ENCODE assay signal across 13 cellular contexts in genomic region chr15:58923696-58924300, GRCh38. TPM values are rescaled to one million over a fixed set of nuclear protein-coding genes. Genes with fewer than 3 reads are reported as not detected.
DNase-seq lines count a peak whose midpoint lies in the region; ATAC-seq, FAIRE-seq and TF ChIP-seq lines count a peak whose summit lies in the region.
"Had no signal": no experiment of that assay in that cellular context is flagged by ENCODE, and none has a peak within 500 bp of the region (broad histone marks: within the 10 kb centered on the region; RNA-seq: fewer than 3 reads in every experiment).

No MANE protein-coding gene starts in this region.

- H3K4me3 Mint-ChIP-seq in activated naive CD8-positive, alpha-beta T cell treated with anti-CD3 and anti-CD28 coated beads, Interleukin-2, amount 10 ng/mL, durations not matched to agents 7 days and 5 days = peak overlapping the region; percentile 41
- H3K4me3 Mint-ChIP-seq in activated naive CD8-positive, alpha-beta T cell treated with anti-CD3 and anti-CD28 coated beads for 36 hours = no peak overlapping the region
- no peak overlapping the region for H3K4me3 Mint-ChIP-seq in astrocyte (ENCODE audit: unreplicated experiment)
- H3K4me3 Mint-ChIP-seq in naive thymus-derived CD4-positive, alpha-beta T cell = peak overlapping the region in 3 of 10 donors; percentile 24 to 54 (median 51)
- H3K4me3 Mint-ChIP-seq: nephron had no signal

- CTCF ChIA-PET in naive thymus-derived CD4-positive, alpha-beta T cell (lab: Charles Lee) = interaction anchor here (0.6 kb wide), 1 partner anchor 156 kb away, joined by 3 read pairs; no protein-coding TSS in a partner anchor

- no peak overlapping the region for H3K9ac ChIP-seq in astrocyte (ENCODE audit: low read length)

- H3K4me3 ChIP-seq in astrocyte (ENCODE audit: insufficient read depth, low read depth, low read length) (no peak overlapping the region), muscle layer of duodenum (ENCODE audit: low read depth in 1 of 2, low read length in 2 of 2) (no peak overlapping the region), urinary bladder (ENCODE audit: low read depth, low read length) (no peak overlapping the region)
- H3K4me3 ChIP-seq in naive thymus-derived CD4-positive, alpha-beta T cell (ENCODE audit: low read length) = no peak overlapping the region
- H3K4me3 ChIP-seq: dorsolateral prefrontal cortex had no signal

- 67% methylated on average over 10 of the region's 10 CpGs for WGBS in urinary bladder

- no peak for ATAC-seq in activated naive CD8-positive, alpha-beta T cell treated with anti-CD3 and anti-CD28 coated beads, Interleukin-2, amount 10 ng/mL, durations not matched to agents 7 days and 5 days (ENCODE audit: low read depth)
- ATAC-seq in naive thymus-derived CD4-positive, alpha-beta T cell = no peak

- peaks cover 16% of the 10 kb centered on the region for H3K36me3 ChIP-seq in astrocyte (ENCODE audit: insufficient read depth, low read length)
- H3K36me3 ChIP-seq in muscle layer of duodenum (ENCODE audit: control insufficient read depth in 1 of 2, insufficient read depth in 2 of 2, low read length in 2 of 2) = peaks cover 6 to 20% of the 10 kb centered on the region in 2 donors
- H3K36me3 ChIP-seq in urinary bladder (ENCODE audit: insufficient read depth) = peaks cover 2% of the 10 kb centered on the region
- H3K36me3 ChIP-seq in naive thymus-derived CD4-positive, alpha-beta T cell (ENCODE audit: control insufficient read depth in 2 of 3, insufficient read depth in 3 of 3, low read length in 3 of 3) = peaks cover 4 to 38% (median 9%) of the 10 kb centered on the region in 3 experiments

- H4K20me1 ChIP-seq in astrocyte (ENCODE audit: insufficient read depth, low read length) = peaks cover 61% of the 10 kb centered on the region

- no peaks in the 10 kb centered on the region for H3K27me3 ChIP-seq in astrocyte (ENCODE audit: insufficient read depth, low read length)
- H3K27me3 ChIP-seq in muscle layer of duodenum (ENCODE audit: low read depth, low read length) = no peaks in the 10 kb centered on the region
- no peaks in the 10 kb centered on the region for H3K27me3 ChIP-seq in naive thymus-derived CD4-positive, alpha-beta T cell (ENCODE audit: control insufficient read depth in 2 of 2, insufficient read depth in 2 of 2, low read length in 2 of 2)
- H3K27me3 ChIP-seq: dorsolateral prefrontal cortex had no signal

- no peak for DNase-seq in activated naive CD8-positive, alpha-beta T cell treated with anti-CD3 and anti-CD28 coated beads, Interleukin-2, amount 10 ng/mL, durations not matched to agents 7 days and 5 days
- no peak for DNase-seq in activated naive CD8-positive, alpha-beta T cell treated with anti-CD3 and anti-CD28 coated beads for 36 hours
- DNase-seq in astrocyte (ENCODE audit: low read depth) (no peak), NOMO-1 (lab: John Stamatoyannopoulos, UW; ENCODE audit: unreplicated experiment in 2 of 2) (no peak), SIG-M5 treated with dmso at 0.1 percent for 504 hours (lab: John Stamatoyannopoulos, UW; ENCODE audit: unreplicated experiment) (no peak)
- DNase-seq in naive thymus-derived CD4-positive, alpha-beta T cell = no peak
- DNase-seq: dorsolateral prefrontal cortex, NCI-H1417 treated with DMSO at 0.1 percent for 48 hours, NCI-H510A treated with DMSO at 0.1 percent for 48 hours, T1000 had no signal

- H3K27ac ChIP-seq in astrocyte (ENCODE audit: low read depth, low read length) (no peak overlapping the region), muscle layer of duodenum (ENCODE audit: low read length) (peak overlapping the region; percentile 14), urinary bladder (ENCODE audit: low read depth) (peak overlapping the region; percentile 47)
- H3K27ac ChIP-seq in naive thymus-derived CD4-positive, alpha-beta T cell (ENCODE audit: low read depth, low read length) = no peak overlapping the region

- peak overlapping the region; percentile 75 for H3K27ac Mint-ChIP-seq in activated naive CD8-positive, alpha-beta T cell treated with anti-CD3 and anti-CD28 coated beads, Interleukin-2, amount 10 ng/mL, durations not matched to agents 7 days and 5 days
- H3K27ac Mint-ChIP-seq in activated naive CD8-positive, alpha-beta T cell treated with anti-CD3 and anti-CD28 coated beads for 36 hours = no peak overlapping the region
- peak overlapping the region; percentile 34 for H3K27ac Mint-ChIP-seq in astrocyte (ENCODE audit: unreplicated experiment)
- peak overlapping the region in 4 of 9 donors; percentile 31 to 82 (median 54) for H3K27ac Mint-ChIP-seq in naive thymus-derived CD4-positive, alpha-beta T cell

- intact Hi-C loops in naive thymus-derived CD4-positive, alpha-beta T cell (cut with micrococcal nuclease) = no loop called here

- peaks cover 93% of the 10 kb centered on the region for H3K79me2 ChIP-seq in astrocyte (ENCODE audit: insufficient read depth, low read length)

- H3K4me1 ChIP-seq in astrocyte (ENCODE audit: insufficient read depth, low read length) (no peaks in the 10 kb centered on the region), muscle layer of duodenum (ENCODE audit: control insufficient read depth in 1 of 2, insufficient read depth in 2 of 2, low read length in 2 of 2) (peaks cover 3 to 18% of the 10 kb centered on the region in 2 donors), urinary bladder (ENCODE audit: insufficient read depth) (no peaks in the 10 kb centered on the region)
- peaks cover 10 to 14% of the 10 kb centered on the region in 2 donors for H3K4me1 ChIP-seq in naive thymus-derived CD4-positive, alpha-beta T cell (ENCODE audit: control insufficient read depth in 2 of 2, insufficient read depth in 2 of 2, low read length in 2 of 2)

- FAIRE-seq in astrocyte (lab: Jason Lieb, UNC) = no peak

- no peaks in the 10 kb centered on the region for H3K9me3 Mint-ChIP-seq in activated naive CD8-positive, alpha-beta T cell treated with anti-CD3 and anti-CD28 coated beads, Interleukin-2, amount 10 ng/mL, durations not matched to agents 7 days and 5 days
- H3K9me3 Mint-ChIP-seq in activated naive CD8-positive, alpha-beta T cell treated with anti-CD3 and anti-CD28 coated beads for 36 hours = no peaks in the 10 kb centered on the region
- H3K9me3 Mint-ChIP-seq in astrocyte (ENCODE audit: unreplicated experiment) = no peaks in the 10 kb centered on the region
- H3K9me3 Mint-ChIP-seq in naive thymus-derived CD4-positive, alpha-beta T cell = no peaks in the 10 kb centered on the region
- H3K9me3 Mint-ChIP-seq: nephron had no signal

- no peak overlapping the region for H2AFZ ChIP-seq in astrocyte (ENCODE audit: low read depth, low read length)

- H3K36me3 Mint-ChIP-seq in activated naive CD8-positive, alpha-beta T cell treated with anti-CD3 and anti-CD28 coated beads, Interleukin-2, amount 10 ng/mL, durations not matched to agents 7 days and 5 days = peaks cover 20% of the 10 kb centered on the region
- H3K36me3 Mint-ChIP-seq in activated naive CD8-positive, alpha-beta T cell treated with anti-CD3 and anti-CD28 coated beads for 36 hours = peaks cover 20% of the 10 kb centered on the region
- peaks cover 6% of the 10 kb centered on the region for H3K36me3 Mint-ChIP-seq in astrocyte (ENCODE audit: low read depth, unreplicated experiment)
- peaks cover 0 to 9% (median 5%) of the 10 kb centered on the region in 5 donors for H3K36me3 Mint-ChIP-seq in naive thymus-derived CD4-positive, alpha-beta T cell

- no peak overlapping the region for H3K4me2 ChIP-seq in astrocyte (ENCODE audit: low read length)

- H3K27me3 Mint-ChIP-seq in activated naive CD8-positive, alpha-beta T cell treated with anti-CD3 and anti-CD28 coated beads, Interleukin-2, amount 10 ng/mL, durations not matched to agents 7 days and 5 days = no peaks in the 10 kb centered on the region
- H3K27me3 Mint-ChIP-seq in activated naive CD8-positive, alpha-beta T cell treated with anti-CD3 and anti-CD28 coated beads for 36 hours = no peaks in the 10 kb centered on the region
- no peaks in the 10 kb centered on the region for H3K27me3 Mint-ChIP-seq in astrocyte (ENCODE audit: low read depth, unreplicated experiment)
- no peaks in the 10 kb centered on the region for H3K27me3 Mint-ChIP-seq in naive thymus-derived CD4-positive, alpha-beta T cell

- no peaks in the 10 kb centered on the region for H3K9me3 ChIP-seq in astrocyte (ENCODE audit: insufficient read depth, low read depth, low read length)
- H3K9me3 ChIP-seq in muscle layer of duodenum (ENCODE audit: control insufficient read depth in 1 of 2, low read length in 2 of 2) = no peaks in the 10 kb centered on the region
- H3K9me3 ChIP-seq in naive thymus-derived CD4-positive, alpha-beta T cell (ENCODE audit: control insufficient read depth in 2 of 3, low read length in 3 of 3) = no peaks in the 10 kb centered on the region

- TF ChIP-seq CTCF in astrocyte (IDR thresholded peaks at IDR 0.05; ENCODE audit: insufficient read depth, low read depth, low read length) = no peak

- H3K4me1 Mint-ChIP-seq in activated naive CD8-positive, alpha-beta T cell treated with anti-CD3 and anti-CD28 coated beads, Interleukin-2, amount 10 ng/mL, durations not matched to agents 7 days and 5 days = peaks cover 20% of the 10 kb centered on the region
- peaks cover 19% of the 10 kb centered on the region for H3K4me1 Mint-ChIP-seq in activated naive CD8-positive, alpha-beta T cell treated with anti-CD3 and anti-CD28 coated beads for 36 hours
- H3K4me1 Mint-ChIP-seq in astrocyte (ENCODE audit: low read depth, unreplicated experiment) = no peaks in the 10 kb centered on the region
- peaks cover 9 to 52% (median 31%) of the 10 kb centered on the region in 7 donors for H3K4me1 Mint-ChIP-seq in naive thymus-derived CD4-positive, alpha-beta T cell

- POLR2A ChIA-PET in activated naive CD8-positive, alpha-beta T cell treated with anti-CD3 and anti-CD28 coated beads, Interleukin-2, amount 10 ng/mL, durations not matched to agents 7 days and 5 days (lab: Charles Lee) = interaction anchor here (1.7 kb wide), 1 partner anchor 9 kb away, joined by 4 read pairs; no protein-coding TSS in a partner anchor
- POLR2A ChIA-PET in naive thymus-derived CD4-positive, alpha-beta T cell (lab: Charles Lee) = interaction anchor here (0.6 to 0.7 kb wide), 2 partner anchors 333 to 738 kb away, joined by 3 read pairs; no protein-coding TSS in a partner anchor

RNA-seq across cellular contexts. Expression of gene SLTM, which starts 9.7 kb away (rescaled TPM):
- 100 to 1,000 TPM; 130 TPM for total RNA-seq in activated naive CD8-positive, alpha-beta T cell treated with anti-CD3 and anti-CD28 coated beads, Interleukin-2, amount 10 ng/mL, durations not matched to agents 7 days and 5 days
- 100 to 1,000 TPM in 1 of 2 experiments, 10 to 100 TPM in 1; 93.1 to 103 TPM for total RNA-seq in activated naive CD8-positive, alpha-beta T cell treated with anti-CD3 and anti-CD28 coated beads for 36 hours
- 52.4 and 68.2 TPM in 2 replicates for total RNA-seq in astrocyte
- 175 TPM for total RNA-seq in urinary bladder
- polyA plus RNA-seq in urinary bladder = 60.0 TPM
- total RNA-seq in naive thymus-derived CD4-positive, alpha-beta T cell = 100 to 1,000 TPM; 118 to 166 (median 159) TPM
- 10 to 100 TPM; 56.3 to 65.6 TPM for polyA plus RNA-seq in naive thymus-derived CD4-positive, alpha-beta T cell

Comparison
In these comparisons a context has a peak if more than half of its experiments do, and no peak if none do; other contexts are left out.
1. H3K27ac ChIP-seq: peak in muscle layer of duodenum (single experiment) and urinary bladder (single experiment); none in astrocyte (single experiment) and naive thymus-derived CD4-positive, alpha-beta T cell (single experiment).